ENCODE assay signal across 19 cellular contexts in the genomic region with DNA sequence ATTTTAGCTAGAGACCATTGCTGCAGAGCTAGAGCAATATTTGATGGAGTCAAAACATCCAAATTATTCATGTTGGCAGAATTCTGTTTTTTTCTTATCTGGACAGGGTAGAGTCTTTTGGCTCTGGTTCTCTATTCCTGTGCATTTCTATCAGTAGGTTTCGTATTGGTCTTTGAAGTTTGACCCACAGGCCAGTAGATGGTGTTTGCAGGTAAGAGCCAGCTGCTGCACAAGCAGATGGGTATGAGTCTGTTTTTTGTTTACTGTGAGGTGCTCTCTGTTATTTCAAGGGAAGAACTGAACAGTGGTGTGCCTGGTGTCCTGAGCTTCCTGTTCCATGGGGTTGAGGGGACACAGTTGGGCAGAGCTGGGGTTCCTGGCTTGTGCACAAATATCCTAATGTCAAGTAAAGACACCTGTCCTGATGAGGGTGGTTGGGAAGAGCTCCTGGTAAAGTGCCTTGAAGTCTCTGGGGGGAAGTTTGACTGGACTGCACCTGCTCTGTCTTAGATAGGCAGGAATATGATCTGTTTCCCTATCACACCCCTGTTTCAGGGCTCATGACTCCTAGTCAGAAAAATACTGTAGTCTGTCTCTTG. TPM values are rescaled to one million over a fixed set of nuclear protein-coding genes. Genes with fewer than 3 reads are reported as not detected.
DNase-seq lines count a peak whose midpoint lies in the region; ATAC-seq and TF ChIP-seq lines count a peak whose summit lies in the region.
"Had no signal": no experiment of that assay in that cellular context is flagged by ENCODE, and none has a peak within 500 bp of the region (broad histone marks: within the 10 kb centered on the region; RNA-seq: fewer than 3 reads in every experiment).

No MANE protein-coding gene starts in this region.

- H3K9me2 ChIP-seq in DOHH2 (replicated peaks; ENCODE audit: control insufficient read depth, low read length), result no peaks in the 10 kb centered on the region

- no peaks in the 10 kb centered on the region for H4K20me1 ChIP-seq in DOHH2 (ENCODE audit: control insufficient read depth, insufficient read depth, low read depth, low read length)

- H3K4me1 ChIP-seq in DOHH2 (ENCODE audit: control insufficient read depth, low read length), result no peaks in the 10 kb centered on the region
- no peaks in the 10 kb centered on the region for H3K4me1 ChIP-seq in RWPE2 (ENCODE audit: insufficient read depth, poor library complexity, severe bottlenecking)
- H3K4me1 ChIP-seq in effector memory CD4-positive, alpha-beta T cell (ENCODE audit: control insufficient read depth, insufficient read depth, low read length, poor library complexity, severe bottlenecking), result no peaks in the 10 kb centered on the region

- H3K27me3 ChIP-seq in DOHH2 (ENCODE audit: control insufficient read depth, low read length) (peaks cover 4% of the 10 kb centered on the region; the same call in 1 of the 2 replicates), RWPE2 (ENCODE audit: insufficient read depth, poor library complexity, severe bottlenecking) (peaks cover 22% of the 10 kb centered on the region)
- no peaks in the 10 kb centered on the region for H3K27me3 ChIP-seq in effector memory CD4-positive, alpha-beta T cell (replicated peaks; ENCODE audit: control insufficient read depth, insufficient read depth, low read length, poor library complexity, severe bottlenecking)

- ATAC-seq in RWPE2 (ENCODE audit: low read depth), result no peak

- H3K79me2 ChIP-seq in DOHH2 (ENCODE audit: control insufficient read depth, low read length), result no peaks in the 10 kb centered on the region

- H3K4me2 ChIP-seq in DOHH2 (ENCODE audit: low read length), result no peak overlapping the region

- H3K4me1 Mint-ChIP-seq in glutamatergic neuron (ENCODE audit: low read depth, unreplicated experiment), result peaks cover 6% of the 10 kb centered on the region
- H3K4me1 Mint-ChIP-seq: B cell, immature natural killer cell had no signal

- no peaks in the 10 kb centered on the region for H3F3A ChIP-seq in DOHH2 (ENCODE audit: control insufficient read depth, insufficient read depth)

- no peak overlapping the region for H3K4me3 ChIP-seq in DOHH2 (ENCODE audit: low read length)
- H3K4me3 ChIP-seq in RWPE2 (ENCODE audit: severe bottlenecking), result no peak overlapping the region
- H3K4me3 ChIP-seq in effector memory CD4-positive, alpha-beta T cell (ENCODE audit: insufficient read depth, low read depth, low read length, poor library complexity, severe bottlenecking), result no peak overlapping the region
- H3K4me3 ChIP-seq: dorsolateral prefrontal cortex had no signal

- H3K27ac Mint-ChIP-seq in glutamatergic neuron (ENCODE audit: unreplicated experiment), result no peak overlapping the region
- H3K27ac Mint-ChIP-seq: activated CD4-positive, alpha-beta memory T cell treated with anti-CD3 and anti-CD28 coated beads for 36 hours; B cell; immature natural killer cell had no signal

- no peaks in the 10 kb centered on the region for H3K36me3 Mint-ChIP-seq in glutamatergic neuron (ENCODE audit: unreplicated experiment)
- H3K36me3 Mint-ChIP-seq: activated CD4-positive, alpha-beta memory T cell treated with anti-CD3 and anti-CD28 coated beads for 36 hours; immature natural killer cell had no signal

- H3K36me3 ChIP-seq in DOHH2 (ENCODE audit: control insufficient read depth, low read length), result no peaks in the 10 kb centered on the region
- no peaks in the 10 kb centered on the region for H3K36me3 ChIP-seq in RWPE2 (ENCODE audit: low read depth)
- no peaks in the 10 kb centered on the region for H3K36me3 ChIP-seq in effector memory CD4-positive, alpha-beta T cell (ENCODE audit: control insufficient read depth, insufficient read depth, low read length)

- H3K27me3 Mint-ChIP-seq in glutamatergic neuron (ENCODE audit: unreplicated experiment), result peaks cover 2% of the 10 kb centered on the region

- H3K27ac ChIP-seq in DOHH2 (ENCODE audit: low read depth, low read length), result no peak overlapping the region
- H3K27ac ChIP-seq in RWPE2 (ENCODE audit: poor library complexity, severe bottlenecking), result no peak overlapping the region
- H3K27ac ChIP-seq in effector memory CD4-positive, alpha-beta T cell (ENCODE audit: insufficient read depth, low read length, poor library complexity, severe bottlenecking), result no peak overlapping the region
- H3K27ac ChIP-seq: dorsolateral prefrontal cortex had no signal

- no peaks in the 10 kb centered on the region for H3K9me3 Mint-ChIP-seq in glutamatergic neuron (ENCODE audit: unreplicated experiment)
- H3K9me3 Mint-ChIP-seq: immature natural killer cell had no signal

- H3K9me3 ChIP-seq in DOHH2 (ENCODE audit: control insufficient read depth, insufficient read depth, low read length) (no peaks in the 10 kb centered on the region), RWPE2 (ENCODE audit: severe bottlenecking) (no peaks in the 10 kb centered on the region)
- H3K9me3 ChIP-seq in effector memory CD4-positive, alpha-beta T cell (ENCODE audit: control insufficient read depth, low read length), result no peaks in the 10 kb centered on the region

- no peak overlapping the region for H3K4me3 Mint-ChIP-seq in glutamatergic neuron (ENCODE audit: unreplicated experiment)
- H3K4me3 Mint-ChIP-seq: activated CD4-positive, alpha-beta memory T cell treated with anti-CD3 and anti-CD28 coated beads for 36 hours; B cell; immature natural killer cell had no signal

- TF ChIP-seq CTCF in DOHH2 (IDR thresholded peaks at IDR 0.05; ENCODE audit: low read depth, low read length, poor library complexity, severe bottlenecking) (peak; percentile 18), RWPE2 (IDR thresholded peaks at IDR 0.05; ENCODE audit: poor library complexity, severe bottlenecking) (peak; percentile 9), glutamatergic neuron (IDR thresholded peaks at IDR 0.05; ENCODE audit: partially characterized antibody, unreplicated experiment) (peak; percentile 19)

- DNase-seq in HT-29 (ENCODE audit: low spot score) (peak; percentile 23), RWPE2 (ENCODE audit: low spot score) (no peak), glutamatergic neuron (no peak), cerebellum (ENCODE audit: low spot score) (no peak), NCI-H69 (lab: John Stamatoyannopoulos, UW) (no peak)
- no peak for DNase-seq in effector memory CD4-positive, alpha-beta T cell
- no peak for DNase-seq in activated naive CD4-positive, alpha-beta T cell (lab: John Stamatoyannopoulos, UW)
- DNase-seq: activated CD4-positive, alpha-beta memory T cell treated with anti-CD3 and anti-CD28 coated beads for 36 hours; activated effector memory CD4-positive, alpha-beta T cell treated with Interleukin-2 at 50 U/mL for 16 hours; DMS79; dorsolateral prefrontal cortex; HCEC 1CT; immature natural killer cell; midbrain; NCI-H446; stimulated activated naive CD4-positive, alpha-beta T cell had no signal

RNA-seq across cellular contexts. Expression of gene SLC22A25, which starts 34.0 kb away (rescaled TPM):
- total RNA-seq in HT-29 (2014; rRNA removed; shearing (Covaris generic)), result not detected in 2 replicates
- not detected for total RNA-seq in glutamatergic neuron (ENCODE audit: unreplicated experiment)
- total RNA-seq in cerebellum, result not detected
- total RNA-seq: activated CD4-positive, alpha-beta memory T cell treated with anti-CD3 and anti-CD28 coated beads for 36 hours; astrocyte; B cell had no signal
